Comparison of ENCODE assay signal across 9 cellular contexts in the genomic region with DNA sequence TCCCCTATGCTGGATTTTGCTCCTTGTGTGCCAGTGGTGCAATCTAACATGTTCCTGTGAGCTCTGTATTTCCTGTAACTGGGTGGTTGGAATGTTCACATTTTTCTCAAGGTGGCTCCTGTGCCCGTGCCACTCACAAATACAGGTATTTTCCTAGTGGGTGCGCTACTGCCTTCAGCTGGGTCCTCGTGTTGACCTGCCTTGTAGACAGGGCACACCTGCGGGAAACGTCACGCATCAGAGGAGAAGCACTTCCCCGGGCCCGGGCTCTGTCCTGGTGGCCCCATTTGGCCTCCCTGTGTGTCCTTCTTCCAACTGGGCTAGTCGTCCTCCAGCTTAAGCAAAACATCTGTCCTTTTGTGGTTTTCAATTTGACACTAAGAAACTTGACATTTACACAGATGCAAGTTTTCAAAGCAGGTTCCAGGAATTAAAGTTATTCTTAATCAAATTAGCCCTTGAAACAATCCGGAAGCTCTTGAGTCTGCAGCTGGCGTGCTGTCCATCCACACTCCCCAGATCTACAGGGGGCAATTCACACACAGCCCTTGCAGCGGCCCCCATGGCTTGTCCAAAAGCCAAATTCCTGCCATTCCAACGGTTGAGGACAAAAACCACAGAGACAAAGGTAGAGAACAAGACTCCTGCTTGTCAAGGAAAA.
DNase-seq lines count a peak whose midpoint lies in the region; TF ChIP-seq lines count a peak whose summit lies in the region.
"Had no signal": no experiment of that assay in that cellular context is flagged by ENCODE, and none has a peak within 500 bp of the region (broad histone marks: within the 10 kb centered on the region; RNA-seq: fewer than 3 reads in every experiment).

No MANE protein-coding gene starts in this region.

- no peak overlapping the region for H3K4me3 ChIP-seq in choroid plexus epithelial cell (ENCODE audit: low read depth, low read length)

- TF ChIP-seq CTCF in choroid plexus epithelial cell (conservative IDR thresholded peaks at IDR 0.05; ENCODE audit: low read depth, low read length) (no peak), nephron progenitor cell (IDR thresholded peaks at IDR 0.05) (no peak)

- H3K27me3 Mint-ChIP-seq in nephron progenitor cell (ENCODE audit: low read depth, poor library complexity): peaks cover 21% of the 10 kb centered on the region

- no peaks in the 10 kb centered on the region for H3K9me3 Mint-ChIP-seq in nephron progenitor cell

- peak overlapping the region; percentile 12 for H3K4me3 Mint-ChIP-seq in nephron progenitor cell
- H3K4me3 Mint-ChIP-seq: naive B cell had no signal

- peaks cover 74% of the 10 kb centered on the region for H3K4me1 Mint-ChIP-seq in nephron progenitor cell

- H3K36me3 Mint-ChIP-seq in nephron progenitor cell (ENCODE audit: low read depth): no peaks in the 10 kb centered on the region
- H3K36me3 Mint-ChIP-seq: naive B cell had no signal

- no peak overlapping the region for H3K27ac Mint-ChIP-seq in nephron progenitor cell
- H3K27ac Mint-ChIP-seq: naive B cell had no signal

- DNase-seq in EL: peak; percentile 84
- DNase-seq in NCI-H510A treated with DMSO at 0.1 percent for 48 hours (lab: John Stamatoyannopoulos, UW): peak; percentile 35
- peak; percentile 94 for DNase-seq in choroid plexus epithelial cell (ENCODE audit: low read depth)
- DNase-seq in nephron progenitor cell: no peak
- DNase-seq in globus pallidus (ENCODE audit: low spot score): no peak
- DNase-seq in substantia nigra (lab: John Stamatoyannopoulos, UW): no peak
- no peak for DNase-seq in midbrain (lab: John Stamatoyannopoulos, UW)
- no peak for DNase-seq in OCI-M2 (lab: John Stamatoyannopoulos, UW; ENCODE audit: unreplicated experiment)
- DNase-seq: naive B cell had no signal

- no peak overlapping the region for H3K27ac ChIP-seq in substantia nigra (ENCODE audit: low read depth, low read length, poor library complexity, severe bottlenecking)

Comparison
In these comparisons a context has a peak if more than half of its experiments do, and no peak if none do; other contexts are left out.
1. DNase-seq: peak in EL (single experiment), NCI-H510A treated with DMSO at 0.1 percent for 48 hours (single experiment) and choroid plexus epithelial cell (single experiment); none in nephron progenitor cell (single experiment), globus pallidus (single experiment), substantia nigra (0 of 49), midbrain (single experiment) and OCI-M2 (single experiment).